ENCODE assay signal across 11 cellular contexts in genomic region chr19:10228393-10228792, GRCh38. TPM values are rescaled to one million over a fixed set of nuclear protein-coding genes. Genes with fewer than 3 reads are reported as not detected.
DNase-seq lines count a peak whose midpoint lies in the region; ATAC-seq, FAIRE-seq and TF ChIP-seq lines count a peak whose summit lies in the region.
"Had no signal": no experiment of that assay in that cellular context is flagged by ENCODE, and none has a peak within 500 bp of the region (broad histone marks: within the 10 kb centered on the region; RNA-seq: fewer than 3 reads in every experiment).

No MANE protein-coding gene starts in this region.

- no peak overlapping the region; the same call in 1 of the 2 replicates for H3K18ac ChIP-seq in IMR-90 (ENCODE audit: low read depth, low read length)

- ATAC-seq in IMR-90 (ENCODE audit: low read depth) (no peak), GM12878 (peak; percentile 25), HG03469 (IDR thresholded peaks at IDR 0.05; ENCODE audit: unreplicated experiment) (no peak), GM18870 (IDR thresholded peaks at IDR 0.05; ENCODE audit: unreplicated experiment) (no peak)

- in situ Hi-C loops in IMR-90 (cut with MboI; ENCODE audit: low sequenced_read_pairs) (no loop called here), GM12878 (cut with MboI) (loop anchor here (25.0 kb wide), 1 partner anchor 1091 kb away; the partner anchor contains the start of genes OR7G3 and ZNF317)

- H3K4me3 Mint-ChIP-seq in nephron progenitor cell: peak overlapping the region; percentile 32

- H3K27me3 Mint-ChIP-seq in nephron progenitor cell (ENCODE audit: low read depth, poor library complexity): no peaks in the 10 kb centered on the region
- H3K27me3 Mint-ChIP-seq: activated T-cell treated with anti-CD3 and anti-CD28 coated beads, Interleukin-2, amount 50 U/mL, for 24 hours had no signal

- peaks cover 6% of the 10 kb centered on the region for H3K36me3 Mint-ChIP-seq in nephron progenitor cell (ENCODE audit: low read depth)

- peaks cover 29% of the 10 kb centered on the region for H4K20me1 ChIP-seq in IMR-90 (ENCODE audit: insufficient read depth, low read length)
- no peaks in the 10 kb centered on the region for H4K20me1 ChIP-seq in GM12878 (ENCODE audit: control insufficient read depth, insufficient read depth)

- TF ChIP-seq RAD21 in IMR-90 (IDR thresholded peaks at IDR 0.05; ENCODE audit: low read length) (no peak), GM12878 (IDR thresholded peaks at IDR 0.05; ENCODE audit: insufficient read depth, low read depth, low read length) (no peak)

- RAD21 ChIA-PET in GM12878 (lab: Charles Lee; ENCODE audit: unreplicated experiment): interaction anchor here (1.5 to 8.2 kb wide), 4 partner anchors 9 to 20 kb away, joined by 7 to 98 read pairs (median 10); partner anchors contain the start of gene MRPL4

- WGBS in IMR-90 (ENCODE audit: extremely low coverage in 2 of 2, insufficient read length in 1 of 2), 2 experiments: no CpG with 5 or more reads among the region's 5 CpGs
- WGBS in GM12878 (ENCODE audit: insufficient coverage, insufficient replicate concordance, low lambda C conversion rate, missing lambda C conversion rate): 11% methylated on average over 5 of the region's 5 CpGs

- peak overlapping the region; percentile 92 for H2AK5ac ChIP-seq in IMR-90 (ENCODE audit: low read depth, low read length)

- no peak overlapping the region for H3K9ac ChIP-seq in IMR-90 (ENCODE audit: low read depth, low read length)
- peak overlapping the region; percentile 60 for H3K9ac ChIP-seq in GM12878 (ENCODE audit: control insufficient read depth, insufficient read depth, low read length)
- H3K9ac ChIP-seq: GM23248 had no signal

- 0 out of 2 replicates have a peak overlapping the region, but pooled peaks have one; percentile 31 for H3K14ac ChIP-seq in IMR-90 (replicated peaks; ENCODE audit: low read depth, low read length)

- SMC1A ChIA-PET in GM12878 (lab: Charles Lee; ENCODE audit: uncharacterized antibody, unreplicated experiment): interaction anchor here (1.0 to 8.8 kb wide), 6 partner anchors 18 to 159 kb away, joined by 3 to 78 read pairs (median 6); partner anchors contain the start of gene DNMT1

- H3K9me3 Mint-ChIP-seq in nephron progenitor cell: no peaks in the 10 kb centered on the region
- H3K9me3 Mint-ChIP-seq: activated T-cell treated with anti-CD3 and anti-CD28 coated beads, Interleukin-2, amount 50 U/mL, for 24 hours had no signal

- peak overlapping the region; percentile 32 for H2BK5ac ChIP-seq in IMR-90 (ENCODE audit: low read depth, low read length, poor library complexity, severe bottlenecking)

- H3K9me1 ChIP-seq in IMR-90 (ENCODE audit: insufficient read depth, low read length): peaks cover 25% of the 10 kb centered on the region

- no peak overlapping the region for H3K27ac Mint-ChIP-seq in nephron progenitor cell

- no peak for TF ChIP-seq CTCF in IMR-90 (conservative IDR thresholded peaks at IDR 0.05; ENCODE audit: low read depth, low read length)
- no peak; a peak in 1 of 6 replicates for TF ChIP-seq CTCF in GM12878 (IDR thresholded peaks at IDR 0.05 in 2 of 3, conservative IDR thresholded peaks at IDR 0.05 in 1 of 3; ENCODE audit: control insufficient read depth in 2 of 3, extremely low read depth in 1 of 3, insufficient read depth in 1 of 3, low read depth in 3 of 3, low read length in 3 of 3)
- TF ChIP-seq CTCF in nephron progenitor cell (IDR thresholded peaks at IDR 0.05): no peak

- H2AFZ ChIP-seq in ACC112 (ENCODE audit: low read length, unreplicated experiment) (no peak overlapping the region), IMR-90 (replicated peaks; ENCODE audit: low read length, poor library complexity) (peak overlapping the region; percentile 40), GM12878 (ENCODE audit: control insufficient read depth, low read depth, low read length) (no peak overlapping the region)
- H2AFZ ChIP-seq: GM23248 had no signal

- H2AK9ac ChIP-seq in IMR-90 (replicated peaks; ENCODE audit: low read depth, low read length, poor library complexity): peak overlapping the region; percentile 77

- no peak for TF ChIP-seq EP300 in GM12878 (IDR thresholded peaks at IDR 0.05; ENCODE audit: borderline replicate concordance in 1 of 2, control insufficient read depth in 1 of 2, low read depth in 2 of 2, low read length in 2 of 2)

- H3K36me3 ChIP-seq in ACC112 (ENCODE audit: insufficient read depth, low read length): no peaks in the 10 kb centered on the region
- H3K36me3 ChIP-seq in IMR-90 (ENCODE audit: control insufficient read depth, insufficient read depth, low read length): peaks cover 21% of the 10 kb centered on the region
- H3K36me3 ChIP-seq in GM12878 (ENCODE audit: control insufficient read depth in 2 of 2, insufficient read depth in 2 of 2, low read length in 1 of 2): peaks cover 5 to 11% of the 10 kb centered on the region in 2 experiments; a peak in 3 of 4 replicates

- peak overlapping the region in 1 of 2 experiments; percentile 37; a peak in 1 of 4 replicates for H4K8ac ChIP-seq in IMR-90 (ENCODE audit: low read depth in 2 of 2, low read length in 2 of 2)

- BruUV-seq in IMR-90 (replicated peaks; lab: Mats Ljungman, UMichigan) (no TSS peak), GM12878 (replicated peaks; lab: Mats Ljungman, UMichigan) (no TSS peak)

- dilution Hi-C loops in IMR-90 (cut with HindIII; ENCODE audit: low sequenced_read_pairs, unreplicated experiment): no loop called here

- H3K4me2 ChIP-seq in IMR-90 (ENCODE audit: low read depth, low read length) (peak overlapping the region; percentile 27; the same call in 1 of the 2 replicates), GM12878 (ENCODE audit: control insufficient read depth, insufficient read depth) (peak overlapping the region; percentile 48)

- peaks cover 11% of the 10 kb centered on the region for H3K79me2 ChIP-seq in ACC112 (ENCODE audit: control insufficient read depth, insufficient read depth, low read length, unreplicated experiment)
- peaks cover 57% of the 10 kb centered on the region for H3K79me2 ChIP-seq in GM12878 (ENCODE audit: control insufficient read depth, insufficient read depth, low read length)

- H3K4me3 ChIP-seq in ACC112 (ENCODE audit: low read depth, low read length) (no peak overlapping the region), IMR-90 (ENCODE audit: insufficient read depth, low read depth, low read length) (no peak overlapping the region; the same call in 1 of the 2 replicates), GM12878 (peak overlapping the region; percentile 90)
- H3K4me3 ChIP-seq: GM23248 had no signal

- POLR2A ChIA-PET in IMR-90 (lab: Charles Lee; ENCODE audit: unreplicated experiment): interaction anchor here (0.7 kb wide), 1 partner anchor 8 kb away, joined by 5 read pairs; no protein-coding TSS in a partner anchor
- POLR2A ChIA-PET in GM12878 (lab: Charles Lee): interaction anchor here (0.6 to 2.5 kb wide), 8 partner anchors 8 to 347 kb away, joined by 3 to 17 read pairs (median 5); no protein-coding TSS in a partner anchor

- DNase-seq in IMR-90: no peak
- DNase-seq in GM12878 (ENCODE audit: low read depth, low spot score): no peak
- DNase-seq in nephron progenitor cell: no peak
- no peak for DNase-seq in stimulated activated naive CD4-positive, alpha-beta T cell (lab: John Stamatoyannopoulos, UW)
- DNase-seq in stimulated activated naive CD4-positive, alpha-beta T cell treated with Interleukin-2 at 50 U/mL for 16 hours (lab: John Stamatoyannopoulos, UW): no peak

- H3K4me1 Mint-ChIP-seq in nephron progenitor cell: peaks cover 37% of the 10 kb centered on the region

- intact Hi-C loops in IMR-90 (cut with micrococcal nuclease): no loop called here
- intact Hi-C loops in GM12878 (cut with micrococcal nuclease; ENCODE audit: unreplicated experiment): no loop called here

- no peak overlapping the region for H4K91ac ChIP-seq in IMR-90 (ENCODE audit: insufficient read depth, low read depth, low read length)

- H4K5ac ChIP-seq in IMR-90 (ENCODE audit: low read depth, low read length): peak overlapping the region; percentile 3; the same call in 1 of the 2 replicates

- H3K27me3 ChIP-seq in ACC112 (ENCODE audit: insufficient read depth, low read length): no peaks in the 10 kb centered on the region
- no peaks in the 10 kb centered on the region for H3K27me3 ChIP-seq in IMR-90 (ENCODE audit: control insufficient read depth, insufficient read depth, low read length)
- H3K27me3 ChIP-seq in GM12878 (replicated peaks in 1 of 2; ENCODE audit: control insufficient read depth in 2 of 2, insufficient read depth in 2 of 2, low read length in 1 of 2): no peaks in the 10 kb centered on the region

- no peak for TF ChIP-seq POLR2A in IMR-90 (IDR thresholded peaks at IDR 0.05; ENCODE audit: low read depth, low read length)
- no peak for TF ChIP-seq POLR2A in GM12878 (IDR thresholded peaks at IDR 0.05; ENCODE audit: low read depth, low read length)

- H3K27ac ChIP-seq in ACC112 (ENCODE audit: low read depth, low read length) (0 out of 2 replicates have a peak overlapping the region, but pooled peaks have one; percentile 2), IMR-90 (ENCODE audit: insufficient read depth, low read length) (peak overlapping the region; percentile 38; the same call in 1 of the 2 replicates), GM12878 (ENCODE audit: control insufficient read depth, insufficient read depth) (peak overlapping the region; percentile 58)

- H3K9me3 ChIP-seq in IMR-90 (ENCODE audit: control insufficient read depth, insufficient read depth, low read length) (no peaks in the 10 kb centered on the region), GM12878 (replicated peaks; ENCODE audit: control insufficient read depth, insufficient read depth, low read length) (no peaks in the 10 kb centered on the region; the same call in 2 of the 3 replicates)

- H3K56ac ChIP-seq in IMR-90 (ENCODE audit: extremely low read depth, insufficient read depth, low read length): no peak overlapping the region

- peaks cover 29 to 72% of the 10 kb centered on the region in 2 experiments; a peak in 3 of 4 replicates for H3K79me1 ChIP-seq in IMR-90 (ENCODE audit: low read depth in 1 of 2, low read length in 2 of 2)

- no peak for FAIRE-seq in GM12878 (lab: Jason Lieb, UNC)
- FAIRE-seq: keratinocyte had no signal

- H3K4me1 ChIP-seq in ACC112 (ENCODE audit: control insufficient read depth, insufficient read depth, low read length, unreplicated experiment): peaks cover 15% of the 10 kb centered on the region
- peaks cover 27% of the 10 kb centered on the region for H3K4me1 ChIP-seq in IMR-90 (ENCODE audit: control insufficient read depth, insufficient read depth, low read length)
- H3K4me1 ChIP-seq in GM12878 (ENCODE audit: control insufficient read depth, insufficient read depth, low read length): peaks cover 32% of the 10 kb centered on the region

- H2BK20ac ChIP-seq in IMR-90 (ENCODE audit: low read depth, low read length): peak overlapping the region; percentile 5; the same call in 1 of the 2 replicates

- no peak overlapping the region for H2BK120ac ChIP-seq in IMR-90 (ENCODE audit: low read depth, low read length)

- CTCF ChIA-PET in IMR-90 (lab: Yijun Ruan, JAX): interaction anchor here (1.0 kb wide), 1 partner anchor 11 kb away, joined by 4 read pairs; no protein-coding TSS in a partner anchor
- CTCF ChIA-PET in GM12878 (lab: Yijun Ruan, JAX): interaction anchor here (0.6 to 9.8 kb wide), 17 partner anchors 9 to 162 kb away, joined by 3 to 148 read pairs (median 4); partner anchors contain the start of genes ICAM1 and MRPL4

- peak overlapping the region; percentile 64; the same call in 1 of the 2 replicates for H3K23ac ChIP-seq in IMR-90 (ENCODE audit: low read depth, low read length)

- peak overlapping the region; percentile 66 for H3K4ac ChIP-seq in IMR-90 (ENCODE audit: low read depth, low read length)

- H2BK15ac ChIP-seq in IMR-90 (ENCODE audit: low read depth, low read length): no peak overlapping the region

RNA-seq across cellular contexts. Expression of gene S1PR2, which starts 2.7 kb away (rescaled TPM):
- total RNA-seq in IMR-90 (2012; rRNA removed): 14.0 and 16.7 TPM in 2 replicates
- polyA plus RNA-seq in IMR-90 (2012; rRNA removed): 15.0 and 16.1 TPM in 2 replicates
- polyA plus RNA-seq in IMR-90 (2012; cell fraction: cytosol; rRNA removed): 9.2 and 22.6 TPM in 2 replicates
- 14.1 and 14.9 TPM in 2 replicates for polyA plus RNA-seq in IMR-90 (2012; cell fraction: nucleus; rRNA removed; ENCODE audit: low replicate concordance)
- total RNA-seq in GM12878 (2013; cell fraction: nucleolus; rRNA removed): 47.7 and 53.8 TPM in 2 replicates
- total RNA-seq in GM12878 (2014; rRNA removed): 13.0 and 13.3 TPM in 2 replicates
- 9.3 and 9.8 TPM in 2 replicates for total RNA-seq in GM12878 (2014; rRNA removed; fragmentation: Illumina TruSeq; extraction: Trizol)
- 19.1 and 19.6 TPM in 2 replicates for total RNA-seq in GM12878 (2021)
- 8.8 TPM for polyA plus RNA-seq in GM12878 (2011; ENCODE audit: low read depth)
- 14.4 and 26.8 TPM in 2 replicates for polyA plus RNA-seq in GM12878 (2011; rRNA removed)
- 39.3 and 44.0 TPM in 2 replicates for polyA plus RNA-seq in GM12878 (2011; cell fraction: cytosol; rRNA removed)
- 20.3 and 21.5 TPM in 2 replicates for polyA plus RNA-seq in GM12878 (2011; cell fraction: nucleus; rRNA removed)
- polyA plus RNA-seq in GM12878 (2012): 12.5 and 18.2 TPM in 2 replicates
- 6.3 and 7.1 TPM in 2 replicates for polyA plus RNA-seq in GM12878 (2014; fragmentation: Illumina TruSeq; extraction: Trizol)
- polyA plus RNA-seq in GM12878 (2014; fragmentation: Nextera tagmentation; extraction: Ambion mirVana): 1 to 10 TPM; 4.9 to 9.6 TPM
- 9.9 and 10.9 TPM in 2 replicates for polyA plus RNA-seq in GM12878 (2014; rRNA removed)
- 10 to 100 TPM; 18.6 to 20.6 TPM for polyA plus RNA-seq in GM12878 (2016; fragmentation: Nextera tagmentation; extraction: Ambion mirVana)
- 79.8 and 118 TPM in 2 replicates for polyA minus RNA-seq in GM12878 (2011; rRNA and poly(A)+ RNA removed)
- polyA minus RNA-seq in GM12878 (2011; cell fraction: cytosol; rRNA and poly(A)+ RNA removed): 38.6 and 43.2 TPM in 2 replicates
- 11.7 and 20.7 TPM in 2 replicates for polyA minus RNA-seq in GM12878 (2011; cell fraction: nucleus; rRNA and poly(A)+ RNA removed)

RNA-seq across cellular contexts. Expression of gene MRPL4, which starts 23.6 kb away (rescaled TPM):
- total RNA-seq in IMR-90 (2012; rRNA removed) (32.8 and 36.4 TPM in 2 replicates), GM12878 (2014; rRNA removed) (196 and 221 TPM in 2 replicates), GM12878 (2014; rRNA removed; fragmentation: Illumina TruSeq; extraction: Trizol) (36.4 and 44.4 TPM in 2 replicates), GM12878 (2021) (162 and 169 TPM in 2 replicates)
- polyA plus RNA-seq in IMR-90 (2012; rRNA removed) (108 and 123 TPM in 2 replicates), GM12878 (2011; rRNA removed) (16.6 and 56.2 TPM in 2 replicates), GM12878 (2014; fragmentation: Illumina TruSeq; extraction: Trizol) (9.5 and 44.4 TPM in 2 replicates), GM12878 (2014; fragmentation: Nextera tagmentation; extraction: Ambion mirVana) (1 to 10 TPM in 1 of 2 experiments, under 1 TPM in 1; 0.79 to 5.8 TPM), GM12878 (2014; rRNA removed) (174 and 217 TPM in 2 replicates), GM12878 (2016; fragmentation: Nextera tagmentation; extraction: Ambion mirVana) (100 to 1,000 TPM; 183 to 186 TPM)
- 136 and 153 TPM in 2 replicates for polyA plus RNA-seq in IMR-90 (2012; cell fraction: cytosol; rRNA removed)
- 66.4 and 160 TPM in 2 replicates for polyA plus RNA-seq in IMR-90 (2012; cell fraction: nucleus; rRNA removed; ENCODE audit: low replicate concordance)
- 37.1 and 41.1 TPM in 2 replicates for total RNA-seq in GM12878 (2013; cell fraction: nucleolus; rRNA removed)
- 22.8 TPM for polyA plus RNA-seq in GM12878 (2011; ENCODE audit: low read depth)
- polyA plus RNA-seq in GM12878 (2011; cell fraction: cytosol; rRNA removed): 127 and 134 TPM in 2 replicates
- polyA plus RNA-seq in GM12878 (2011; cell fraction: nucleus; rRNA removed): 148 and 198 TPM in 2 replicates
- 88.5 and 90.8 TPM in 2 replicates for polyA plus RNA-seq in GM12878 (2012)
- polyA minus RNA-seq in GM12878 (2011; rRNA and poly(A)+ RNA removed): 19.6 and 29.7 TPM in 2 replicates
- 24.2 and 28.3 TPM in 2 replicates for polyA minus RNA-seq in GM12878 (2011; cell fraction: cytosol; rRNA and poly(A)+ RNA removed)
- polyA minus RNA-seq in GM12878 (2011; cell fraction: nucleus; rRNA and poly(A)+ RNA removed): 20.2 and 32.4 TPM in 2 replicates

RNA-seq across cellular contexts. Expression of gene DNMT1, which starts 33.6 kb away (rescaled TPM):
- total RNA-seq in IMR-90 (2012; rRNA removed): 26.2 and 40.3 TPM in 2 replicates
- polyA plus RNA-seq in IMR-90 (2012; rRNA removed): 83.6 and 88.1 TPM in 2 replicates
- 36.6 and 47.1 TPM in 2 replicates for polyA plus RNA-seq in IMR-90 (2012; cell fraction: cytosol; rRNA removed)
- 214 and 325 TPM in 2 replicates for polyA plus RNA-seq in IMR-90 (2012; cell fraction: nucleus; rRNA removed; ENCODE audit: low replicate concordance)
- 263 and 295 TPM in 2 replicates for total RNA-seq in GM12878 (2013; cell fraction: nucleolus; rRNA removed)
- total RNA-seq in GM12878 (2014; rRNA removed): 87.7 and 114 TPM in 2 replicates
- 67.2 and 70.0 TPM in 2 replicates for total RNA-seq in GM12878 (2014; rRNA removed; fragmentation: Illumina TruSeq; extraction: Trizol)
- total RNA-seq in GM12878 (2021): 221 and 238 TPM in 2 replicates
- polyA plus RNA-seq in GM12878 (2011; ENCODE audit: low read depth): 71.5 TPM
- 100 and 130 TPM in 2 replicates for polyA plus RNA-seq in GM12878 (2011; rRNA removed)
- polyA plus RNA-seq in GM12878 (2011; cell fraction: cytosol; rRNA removed): 75.3 and 81.4 TPM in 2 replicates
- polyA plus RNA-seq in GM12878 (2011; cell fraction: nucleus; rRNA removed): 356 and 514 TPM in 2 replicates
- 113 and 151 TPM in 2 replicates for polyA plus RNA-seq in GM12878 (2012)
- polyA plus RNA-seq in GM12878 (2014; fragmentation: Illumina TruSeq; extraction: Trizol): 132 and 137 TPM in 2 replicates
- polyA plus RNA-seq in GM12878 (2014; fragmentation: Nextera tagmentation; extraction: Ambion mirVana): 100 to 1,000 TPM; 128 to 149 TPM
- 107 and 126 TPM in 2 replicates for polyA plus RNA-seq in GM12878 (2014; rRNA removed)
- polyA plus RNA-seq in GM12878 (2016; fragmentation: Nextera tagmentation; extraction: Ambion mirVana): 100 to 1,000 TPM; 280 to 290 TPM
- polyA minus RNA-seq in GM12878 (2011; rRNA and poly(A)+ RNA removed): 105 and 125 TPM in 2 replicates
- 67.9 and 73.8 TPM in 2 replicates for polyA minus RNA-seq in GM12878 (2011; cell fraction: cytosol; rRNA and poly(A)+ RNA removed)
- 91.4 and 160 TPM in 2 replicates for polyA minus RNA-seq in GM12878 (2011; cell fraction: nucleus; rRNA and poly(A)+ RNA removed)

RNA-seq across cellular contexts. Expression of gene ICAM1, which starts 42.5 kb away (rescaled TPM):
- total RNA-seq in IMR-90 (2012; rRNA removed) (6.9 and 10.6 TPM in 2 replicates), GM12878 (2014; rRNA removed) (72.9 and 77.7 TPM in 2 replicates), GM12878 (2014; rRNA removed; fragmentation: Illumina TruSeq; extraction: Trizol) (49.4 and 52.6 TPM in 2 replicates), GM12878 (2021) (69.7 and 71.0 TPM in 2 replicates)
- polyA plus RNA-seq in IMR-90 (2012; rRNA removed) (18.3 and 19.1 TPM in 2 replicates), GM12878 (2011; rRNA removed) (46.8 and 115 TPM in 2 replicates), GM12878 (2014; fragmentation: Illumina TruSeq; extraction: Trizol) (61.9 and 67.8 TPM in 2 replicates), GM12878 (2014; fragmentation: Nextera tagmentation; extraction: Ambion mirVana) (10 to 100 TPM in 1 of 2 experiments, 1 to 10 TPM in 1; 7.6 to 14.8 TPM), GM12878 (2014; rRNA removed) (67.9 and 74.4 TPM in 2 replicates), GM12878 (2016; fragmentation: Nextera tagmentation; extraction: Ambion mirVana) (10 to 100 TPM; 35.0 to 41.9 TPM)
- 11.0 and 21.7 TPM in 2 replicates for polyA plus RNA-seq in IMR-90 (2012; cell fraction: cytosol; rRNA removed)
- polyA plus RNA-seq in IMR-90 (2012; cell fraction: nucleus; rRNA removed; ENCODE audit: low replicate concordance): 16.7 and 18.8 TPM in 2 replicates
- 288 and 334 TPM in 2 replicates for total RNA-seq in GM12878 (2013; cell fraction: nucleolus; rRNA removed)
- polyA plus RNA-seq in GM12878 (2011; ENCODE audit: low read depth): 37.5 TPM
- polyA plus RNA-seq in GM12878 (2011; cell fraction: cytosol; rRNA removed): 121 and 131 TPM in 2 replicates
- polyA plus RNA-seq in GM12878 (2011; cell fraction: nucleus; rRNA removed): 126 and 136 TPM in 2 replicates
- 53.2 and 69.6 TPM in 2 replicates for polyA plus RNA-seq in GM12878 (2012)
- 120 and 140 TPM in 2 replicates for polyA minus RNA-seq in GM12878 (2011; rRNA and poly(A)+ RNA removed)
- polyA minus RNA-seq in GM12878 (2011; cell fraction: cytosol; rRNA and poly(A)+ RNA removed): 62.1 and 69.0 TPM in 2 replicates
- polyA minus RNA-seq in GM12878 (2011; cell fraction: nucleus; rRNA and poly(A)+ RNA removed): 62.3 and 89.7 TPM in 2 replicates

RNA-seq across cellular contexts. Expression of gene ICAM4, which starts 58.4 kb away (rescaled TPM):
- total RNA-seq in IMR-90 (2012; rRNA removed): 2.3 and 2.5 TPM in 2 replicates
- polyA plus RNA-seq in IMR-90 (2012; rRNA removed): 4.0 TPM in 2 replicates
- 4.6 and 6.4 TPM in 2 replicates for polyA plus RNA-seq in IMR-90 (2012; cell fraction: cytosol; rRNA removed)
- polyA plus RNA-seq in IMR-90 (2012; cell fraction: nucleus; rRNA removed; ENCODE audit: low replicate concordance): 1.1 and 1.2 TPM in 2 replicates
- total RNA-seq in GM12878 (2013; cell fraction: nucleolus; rRNA removed): 2.8 and 3.6 TPM in 2 replicates
- total RNA-seq in GM12878 (2014; rRNA removed): 2.4 and 3.0 TPM in 2 replicates
- 1.2 and 1.3 TPM in 2 replicates for total RNA-seq in GM12878 (2014; rRNA removed; fragmentation: Illumina TruSeq; extraction: Trizol)
- total RNA-seq in GM12878 (2021): 2.1 and 2.6 TPM in 2 replicates
- polyA plus RNA-seq in GM12878 (2011; ENCODE audit: low read depth): 0.80 TPM
- polyA plus RNA-seq in GM12878 (2011; rRNA removed): 0.20 and 0.31 TPM in 2 replicates
- 0.48 and 0.79 TPM in 2 replicates for polyA plus RNA-seq in GM12878 (2011; cell fraction: cytosol; rRNA removed)
- polyA plus RNA-seq in GM12878 (2011; cell fraction: nucleus; rRNA removed): 0.72 and 0.75 TPM in 2 replicates
- 1.4 and 1.9 TPM in 2 replicates for polyA plus RNA-seq in GM12878 (2012)
- 0.29 and 0.63 TPM in 2 replicates for polyA plus RNA-seq in GM12878 (2014; fragmentation: Illumina TruSeq; extraction: Trizol)
- polyA plus RNA-seq in GM12878 (2014; fragmentation: Nextera tagmentation; extraction: Ambion mirVana): under 1 TPM; 0.69 to 0.72 TPM
- 3.0 and 3.4 TPM in 2 replicates for polyA plus RNA-seq in GM12878 (2014; rRNA removed)
- polyA plus RNA-seq in GM12878 (2016; fragmentation: Nextera tagmentation; extraction: Ambion mirVana): 1 to 10 TPM; 4.1 to 5.1 TPM
- polyA minus RNA-seq in GM12878 (2011; rRNA and poly(A)+ RNA removed): 0.51 and 1.3 TPM in 2 replicates
- polyA minus RNA-seq in GM12878 (2011; cell fraction: cytosol; rRNA and poly(A)+ RNA removed): not detected in 2 replicates
- polyA minus RNA-seq in GM12878 (2011; cell fraction: nucleus; rRNA and poly(A)+ RNA removed): 2.3 and 3.5 TPM in 2 replicates

Comparison
In these comparisons a context has a peak if more than half of its experiments do, and no peak if none do; other contexts are left out.
1. H3K27ac ChIP-seq: peak in every context shown above with its lines; median percentile 58 in GM12878; 38 in IMR-90; 2 in ACC112.